8 cellular contexts compared by ENCODE assay signal in the genomic region with DNA sequence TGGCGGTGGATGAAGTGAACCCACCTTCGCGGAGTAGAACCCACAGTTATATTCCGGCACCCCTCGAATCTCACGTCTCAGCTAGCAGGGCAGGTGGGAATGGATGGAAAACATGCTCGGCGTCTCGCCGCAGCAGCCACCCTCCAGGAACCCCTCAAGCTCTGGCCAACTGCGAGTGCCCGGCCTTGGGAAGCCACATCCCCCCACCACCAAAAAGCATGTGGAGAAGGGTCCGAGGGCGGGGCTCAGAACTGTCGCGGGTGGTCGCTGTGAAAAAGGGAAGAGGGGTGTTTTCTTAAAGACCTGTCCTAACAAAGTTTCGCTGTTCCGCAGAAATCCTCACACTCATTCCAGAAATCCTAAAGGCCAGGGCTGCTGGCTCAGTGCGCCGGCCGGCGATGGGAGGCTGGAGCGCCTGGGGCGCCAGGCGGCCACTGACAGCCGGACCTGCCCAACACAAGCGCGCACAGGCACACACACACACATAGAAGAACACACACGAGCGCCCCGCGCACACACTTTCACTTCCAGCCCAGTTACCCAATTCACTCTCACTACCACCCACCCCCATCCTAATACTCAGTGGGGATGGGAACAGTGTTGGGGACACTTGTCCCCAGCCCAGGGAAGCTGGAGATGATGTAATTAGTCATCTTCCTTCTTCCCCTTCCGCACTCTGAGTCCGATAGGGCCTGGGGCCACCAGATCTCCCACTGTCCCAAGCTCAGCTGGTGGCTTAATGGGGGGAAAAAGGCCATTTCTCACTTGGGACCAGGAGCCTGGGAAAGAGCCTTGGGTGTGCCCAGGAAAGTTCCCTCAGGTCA. TPM values are rescaled to one million over a fixed set of nuclear protein-coding genes. Genes with fewer than 3 reads are reported as not detected.
A peak's percentile ranks its signal among the peaks of the same experiment; 100 is the strongest.
DNase-seq lines count a peak whose midpoint lies in the region; ATAC-seq and TF ChIP-seq lines count a peak whose summit lies in the region.

No MANE protein-coding gene starts in this region.

- peaks cover 4% of the 10 kb centered on the region for H3K4me1 ChIP-seq in hepatocyte (ENCODE audit: insufficient read depth)
- peaks cover 20% of the 10 kb centered on the region for H3K4me1 ChIP-seq in stomach smooth muscle (ENCODE audit: control insufficient read depth, insufficient read depth, low read length)

- H3K4me1 Mint-ChIP-seq in activated T-cell treated with anti-CD3 and anti-CD28 coated beads, Interleukin-2, amount 50 U/mL, for 72 hours (ENCODE audit: low read depth) = peaks cover 38% of the 10 kb centered on the region

- peak overlapping the region; percentile 66 to 67 for H3K9ac ChIP-seq in stomach smooth muscle (ENCODE audit: low read length in 2 of 2)

- no peak; the same call in 1 of the 2 replicates for TF ChIP-seq CTCF in BJ (IDR thresholded peaks at IDR 0.05; ENCODE audit: insufficient read depth, low read depth, low read length)
- no peak for TF ChIP-seq CTCF in hepatocyte (IDR thresholded peaks at IDR 0.05; ENCODE audit: poor library complexity)

- CTCF ChIA-PET in BJ (lab: Yijun Ruan, JAX) = interaction anchor here (1.0 kb wide), 1 partner anchor 9 kb away, joined by 3 read pairs; no protein-coding TSS in a partner anchor

- H3K27me3 ChIP-seq in BJ (ENCODE audit: control insufficient read depth, insufficient read depth, low read length) = peaks cover 5% of the 10 kb centered on the region
- peaks cover 82% of the 10 kb centered on the region for H3K27me3 ChIP-seq in hepatocyte
- H3K27me3 ChIP-seq in stomach smooth muscle (ENCODE audit: control insufficient read depth in 1 of 2, insufficient read depth in 2 of 2, low read length in 2 of 2) = peaks cover 43 to 67% of the 10 kb centered on the region in 2 donors

- peak overlapping the region; percentile 95 to 98 for H3K4me3 Mint-ChIP-seq in activated T-cell treated with anti-CD3 and anti-CD28 coated beads, Interleukin-2, amount 50 U/mL, for 72 hours

- no peak overlapping the region for H3K27ac Mint-ChIP-seq in activated T-cell treated with anti-CD3 and anti-CD28 coated beads, Interleukin-2, amount 50 U/mL, for 72 hours

- DNase-seq in BJ (ENCODE audit: low read depth) = no peak
- DNase-seq in activated T-cell treated with anti-CD3 and anti-CD28 coated beads, Interleukin-2, amount 50 U/mL, for 72 hours = no peak
- no peak for DNase-seq in hepatocyte (ENCODE audit: low spot score)
- no peak for DNase-seq in GOT3 (lab: John Stamatoyannopoulos, UW)
- DNase-seq in T1000 (lab: John Stamatoyannopoulos, UW) = no peak
- DNase-seq in SIG-M5 treated with dmso at 0.1 percent for 504 hours (lab: John Stamatoyannopoulos, UW; ENCODE audit: unreplicated experiment) = no peak

- H3K27ac ChIP-seq in hepatocyte (peak overlapping the region; percentile 77), stomach smooth muscle (ENCODE audit: low read length) (peak overlapping the region; percentile 49)

- H3K36me3 Mint-ChIP-seq in activated T-cell treated with anti-CD3 and anti-CD28 coated beads, Interleukin-2, amount 50 U/mL, for 72 hours (ENCODE audit: insufficient read depth in 2 of 2) = no peaks in the 10 kb centered on the region

- 6% methylated on average over 35 of the region's 35 CpGs for WGBS in hepatocyte (ENCODE audit: low lambda C conversion rate, missing lambda C conversion rate)

- H3K4me2 ChIP-seq in hepatocyte = peak overlapping the region; percentile 90

- H3K36me3 ChIP-seq in BJ (ENCODE audit: control insufficient read depth, insufficient read depth, low read length) (no peaks in the 10 kb centered on the region), hepatocyte (replicated peaks; ENCODE audit: insufficient read depth, low read depth) (no peaks in the 10 kb centered on the region), stomach smooth muscle (ENCODE audit: control insufficient read depth in 2 of 2, insufficient read depth in 2 of 2, low read length in 2 of 2) (no peaks in the 10 kb centered on the region)

- H3K4me3 ChIP-seq in BJ (ENCODE audit: low read depth, low read length) (peak overlapping the region; percentile 61), hepatocyte (peak overlapping the region; percentile 76), stomach smooth muscle (ENCODE audit: low read length in 2 of 2) (peak overlapping the region; percentile 77)

- H3K79me2 ChIP-seq in hepatocyte = peaks cover 24% of the 10 kb centered on the region

- no peak overlapping the region for H2AFZ ChIP-seq in hepatocyte

- peaks cover 7% of the 10 kb centered on the region for H4K20me1 ChIP-seq in hepatocyte (ENCODE audit: insufficient read depth, poor library complexity, severe bottlenecking)

- POLR2A ChIA-PET in BJ (lab: Charles Lee) = no interaction called here

- H3K9me3 ChIP-seq in hepatocyte (ENCODE audit: low read depth) = no peaks in the 10 kb centered on the region
- H3K9me3 ChIP-seq in stomach smooth muscle (ENCODE audit: control insufficient read depth in 2 of 2, low read length in 2 of 2) = no peaks in the 10 kb centered on the region

- H3K9me2 ChIP-seq in hepatocyte (replicated peaks; ENCODE audit: insufficient read depth) = no peaks in the 10 kb centered on the region

- no peaks in the 10 kb centered on the region for H3K9me3 Mint-ChIP-seq in activated T-cell treated with anti-CD3 and anti-CD28 coated beads, Interleukin-2, amount 50 U/mL, for 72 hours

- peaks cover 68% of the 10 kb centered on the region for H3K27me3 Mint-ChIP-seq in activated T-cell treated with anti-CD3 and anti-CD28 coated beads, Interleukin-2, amount 50 U/mL, for 72 hours (ENCODE audit: low read depth)

- ATAC-seq in GM21390 (IDR thresholded peaks at IDR 0.05; ENCODE audit: unreplicated experiment) = peak; percentile 15
- no peak for ATAC-seq in activated T-cell treated with anti-CD3 and anti-CD28 coated beads, Interleukin-2, amount 50 U/mL, for 72 hours (replicated peaks in 1 of 2)

RNA-seq across cellular contexts. Expression of gene EBF1, which starts 2.0 kb away (rescaled TPM):
- polyA plus RNA-seq in BJ (2011; rRNA removed) = 1.7 and 2.7 TPM in 2 replicates
- 4.1 and 5.5 TPM in 2 replicates for polyA minus RNA-seq in BJ (2011; rRNA and poly(A)+ RNA removed)
- total RNA-seq in activated T-cell treated with anti-CD3 and anti-CD28 coated beads, Interleukin-2, amount 50 U/mL, for 72 hours = 1 to 10 TPM; 1.3 to 1.4 TPM
- 6.5 and 12.1 TPM in 2 replicates for total RNA-seq in hepatocyte
- 7.8 and 9.4 TPM in 2 replicates for polyA plus RNA-seq in hepatocyte
